In the genomic region with DNA sequence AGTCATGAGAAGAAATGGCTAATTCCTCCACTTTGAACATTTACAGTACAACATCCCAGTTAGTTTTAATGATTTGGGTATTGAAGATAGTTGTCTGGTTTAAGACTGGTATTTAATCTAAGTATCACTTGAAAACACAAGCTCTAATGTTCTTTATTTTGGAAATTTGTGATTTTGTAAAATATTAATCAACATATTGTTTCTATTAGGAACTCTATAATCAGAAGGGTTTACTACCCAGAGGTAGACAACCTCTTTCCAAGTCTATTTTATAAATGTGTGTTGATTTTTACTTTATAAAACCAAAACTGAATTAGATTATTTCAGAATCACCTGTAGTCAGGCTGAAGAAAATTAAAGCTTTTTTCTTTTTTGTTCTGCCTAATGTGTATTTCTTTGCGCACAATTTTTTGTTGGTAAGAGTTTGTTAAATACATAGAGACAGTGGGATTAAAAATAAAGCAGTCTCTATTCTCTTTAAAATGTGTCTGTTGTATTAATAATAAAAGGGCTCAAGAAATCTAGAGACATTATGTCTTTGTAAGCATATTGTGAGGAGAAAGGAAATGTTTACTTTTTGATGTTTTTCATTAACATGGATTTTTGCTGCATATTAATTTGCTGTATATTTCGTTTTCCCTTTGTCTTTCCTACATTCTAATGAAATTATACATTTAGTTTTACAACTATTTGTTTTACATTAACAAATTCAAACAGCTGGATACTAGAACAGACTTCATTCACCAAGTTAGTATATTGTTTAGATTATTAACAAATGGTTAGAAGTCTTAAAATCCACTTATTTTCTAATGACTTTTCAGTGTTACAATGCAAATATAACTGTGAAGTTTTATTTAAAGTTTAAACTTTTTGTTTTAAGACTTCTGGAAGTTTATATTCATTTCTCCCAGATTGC, we compare ENCODE assay signal across 10 cellular contexts. TPM values are rescaled to one million over a fixed set of nuclear protein-coding genes. Genes with fewer than 3 reads are reported as not detected.
DNase-seq lines count a peak whose midpoint lies in the region; ATAC-seq and TF ChIP-seq lines count a peak whose summit lies in the region.
"Had no signal": no experiment of that assay in that cellular context is flagged by ENCODE, and none has a peak within 500 bp of the region (broad histone marks: within the 10 kb centered on the region; RNA-seq: fewer than 3 reads in every experiment).

No MANE protein-coding gene starts in this region.

- ATAC-seq in Right ventricle myocardium inferior: no peak
- no peak for ATAC-seq in heart left ventricle
- ATAC-seq: gastrocnemius medialis had no signal

- H3K9ac ChIP-seq in mucosa of stomach (ENCODE audit: low read length): peak overlapping the region; percentile 83

- H3K9me3 ChIP-seq in CD4-positive, alpha-beta memory T cell (ENCODE audit: control insufficient read depth in 1 of 2, low read length in 2 of 2): no peaks in the 10 kb centered on the region
- H3K9me3 ChIP-seq in HEK293 (ENCODE audit: control insufficient read depth, insufficient read depth, low read depth, low read length): no peaks in the 10 kb centered on the region
- no peaks in the 10 kb centered on the region for H3K9me3 ChIP-seq in mucosa of stomach (ENCODE audit: control insufficient read depth, low read length)
- H3K9me3 ChIP-seq in heart left ventricle: no peaks in the 10 kb centered on the region
- H3K9me3 ChIP-seq: gastrocnemius medialis had no signal

- H3K9me3 Mint-ChIP-seq in CD4-positive, alpha-beta memory T cell: no peaks in the 10 kb centered on the region
- H3K9me3 Mint-ChIP-seq in activated T-helper 2 cell treated with anti-CD3 and anti-CD28 coated beads, Interferon-gamma antibody, Interleukin-2, Interleukin-4, amounts not matched to agents 10 μg/mL and 5 μg/mL and 100 μg/mL, durations not matched to agents 14 hours and 24 hours and 36 hours: no peaks in the 10 kb centered on the region

- no peaks in the 10 kb centered on the region for H3K36me3 ChIP-seq in CD4-positive, alpha-beta memory T cell (ENCODE audit: insufficient read depth, low read length)
- peaks cover 0 to 1% of the 10 kb centered on the region in 2 experiments; a peak in 1 of 3 replicates for H3K36me3 ChIP-seq in HEK293 (ENCODE audit: control insufficient read depth in 2 of 2, insufficient read depth in 1 of 2, low read length in 2 of 2)
- no peaks in the 10 kb centered on the region for H3K36me3 ChIP-seq in mucosa of stomach (ENCODE audit: control insufficient read depth, insufficient read depth, low read length)
- no peaks in the 10 kb centered on the region for H3K36me3 ChIP-seq in heart left ventricle
- H3K36me3 ChIP-seq: gastrocnemius medialis had no signal

- no peak for TF ChIP-seq CTCF in HEK293 (tag by site-specific recombination; IDR thresholded peaks at IDR 0.05)
- no peak for TF ChIP-seq CTCF in heart left ventricle (IDR thresholded peaks at IDR 0.05)

- H3K27ac Mint-ChIP-seq in CD4-positive, alpha-beta memory T cell: peak overlapping the region in 2 of 7 donors; percentile 99
- H3K27ac Mint-ChIP-seq in activated T-helper 2 cell treated with anti-CD3 and anti-CD28 coated beads, Interferon-gamma antibody, Interleukin-2, Interleukin-4, amounts not matched to agents 10 μg/mL and 5 μg/mL and 100 μg/mL, durations not matched to agents 14 hours and 24 hours and 36 hours: no peak overlapping the region

- POLR2A ChIA-PET in CD4-positive, alpha-beta memory T cell (lab: Charles Lee; ENCODE audit: partially characterized antibody): interaction anchor here (0.6 to 3.7 kb wide), 3 partner anchors 10 to 775 kb away, joined by 3 to 21 read pairs (median 4); no protein-coding TSS in a partner anchor
- POLR2A ChIA-PET in HEK293 (lab: Yijun Ruan, JAX): no interaction called here

- H3K27ac ChIP-seq in CD4-positive, alpha-beta memory T cell (ENCODE audit: low read depth, low read length): no peak overlapping the region
- H3K27ac ChIP-seq in HEK293 (ENCODE audit: extremely low read depth, low read depth, low read length): no peak overlapping the region
- no peak overlapping the region for H3K27ac ChIP-seq in heart left ventricle

- peak overlapping the region in 7 of 8 donors; percentile 92 to 100 (median 97) for H3K4me3 Mint-ChIP-seq in CD4-positive, alpha-beta memory T cell
- peak overlapping the region; percentile 93 for H3K4me3 Mint-ChIP-seq in activated T-helper 2 cell treated with anti-CD3 and anti-CD28 coated beads, Interferon-gamma antibody, Interleukin-2, Interleukin-4, amounts not matched to agents 10 μg/mL and 5 μg/mL and 100 μg/mL, durations not matched to agents 14 hours and 24 hours and 36 hours (ENCODE audit: low read depth)

- TF ChIP-seq POLR2A in heart left ventricle (IDR thresholded peaks at IDR 0.05): no peak

- H3K27me3 ChIP-seq in CD4-positive, alpha-beta memory T cell (ENCODE audit: insufficient read depth, low read length): no peaks in the 10 kb centered on the region
- H3K27me3 ChIP-seq in mucosa of stomach (ENCODE audit: control insufficient read depth, insufficient read depth, low read length) (peaks cover 13% of the 10 kb centered on the region), heart left ventricle (peaks cover 0 to 17% (median 0%) of the 10 kb centered on the region in 9 donors)
- H3K27me3 ChIP-seq: gastrocnemius medialis had no signal

- WGBS in heart left ventricle, 4 donors: 82 to 98% (median 92%) methylated on average over 2 of the region's 2 CpGs

- H3K27me3 Mint-ChIP-seq in CD4-positive, alpha-beta memory T cell: no peaks in the 10 kb centered on the region
- H3K27me3 Mint-ChIP-seq in activated T-helper 2 cell treated with anti-CD3 and anti-CD28 coated beads, Interferon-gamma antibody, Interleukin-2, Interleukin-4, amounts not matched to agents 10 μg/mL and 5 μg/mL and 100 μg/mL, durations not matched to agents 14 hours and 24 hours and 36 hours (ENCODE audit: low read depth): peaks cover 40% of the 10 kb centered on the region

- intact Hi-C loops in CD4-positive, alpha-beta memory T cell (cut with micrococcal nuclease): loop anchor here (5.0 to 10.0 kb wide), 8 partner anchors 38 to 1775 kb away; a partner anchor contains a TSS
- intact Hi-C loops in activated T-helper 2 cell treated with anti-CD3 and anti-CD28 coated beads, Interferon-gamma antibody, Interleukin-2, Interleukin-4, amounts not matched to agents 10 μg/mL and 5 μg/mL and 100 μg/mL, durations not matched to agents 14 hours and 24 hours and 36 hours (cut with micrococcal nuclease): loop anchor here (5.0 kb wide), 1 partner anchor 548 kb away; a partner anchor contains a TSS
- intact Hi-C loops in Right ventricle myocardium inferior (cut with DNase I): loop anchor here (2.0 kb wide), 1 partner anchor 33 kb away; no protein-coding TSS in a partner anchor
- intact Hi-C loops in heart left ventricle (cut with DNase I): loop anchor here in 5 of 10 donors (5.0 kb wide), 3 partner anchors 32 to 47 kb away; no protein-coding TSS in a partner anchor

- DNase-seq in CD4-positive, alpha-beta memory T cell: no peak
- no peak for DNase-seq in activated T-helper 2 cell treated with anti-CD3 and anti-CD28 coated beads, Interferon-gamma antibody, Interleukin-2, Interleukin-4, amounts not matched to agents 10 μg/mL and 5 μg/mL and 100 μg/mL, durations not matched to agents 14 hours and 24 hours and 36 hours (ENCODE audit: low spot score)
- DNase-seq in hepatic stellate cell (ENCODE audit: low spot score): no peak
- no peak for DNase-seq in NCI-H446 (lab: John Stamatoyannopoulos, UW)
- DNase-seq in Right ventricle myocardium inferior (ENCODE audit: missing footprints): no peak
- no peak for DNase-seq in heart left ventricle
- DNase-seq: gastrocnemius medialis, NCI-H1105 had no signal

- H3K4me1 ChIP-seq in CD4-positive, alpha-beta memory T cell (ENCODE audit: insufficient read depth, low read length): peaks cover 58% of the 10 kb centered on the region
- H3K4me1 ChIP-seq in HEK293 (ENCODE audit: control insufficient read depth, insufficient read depth, low read length) (peaks cover 19% of the 10 kb centered on the region), mucosa of stomach (ENCODE audit: control insufficient read depth, insufficient read depth, low read length) (peaks cover 33% of the 10 kb centered on the region), heart left ventricle (peaks cover 7 to 66% (median 40%) of the 10 kb centered on the region in 12 donors)

- peaks cover 0 to 20% of the 10 kb centered on the region in 2 donors for H3K36me3 Mint-ChIP-seq in CD4-positive, alpha-beta memory T cell
- peaks cover 10% of the 10 kb centered on the region for H3K36me3 Mint-ChIP-seq in activated T-helper 2 cell treated with anti-CD3 and anti-CD28 coated beads, Interferon-gamma antibody, Interleukin-2, Interleukin-4, amounts not matched to agents 10 μg/mL and 5 μg/mL and 100 μg/mL, durations not matched to agents 14 hours and 24 hours and 36 hours (ENCODE audit: low read depth)

- H3K4me1 Mint-ChIP-seq in CD4-positive, alpha-beta memory T cell: peaks cover 22 to 72% (median 53%) of the 10 kb centered on the region in 4 donors
- H3K4me1 Mint-ChIP-seq in activated T-helper 2 cell treated with anti-CD3 and anti-CD28 coated beads, Interferon-gamma antibody, Interleukin-2, Interleukin-4, amounts not matched to agents 10 μg/mL and 5 μg/mL and 100 μg/mL, durations not matched to agents 14 hours and 24 hours and 36 hours (ENCODE audit: low read depth): peaks cover 40% of the 10 kb centered on the region

- CTCF ChIA-PET in CD4-positive, alpha-beta memory T cell (lab: Charles Lee; ENCODE audit: partially characterized antibody): interaction anchor here (1.8 to 10.2 kb wide), 2 partner anchors 34 to 38 kb away, joined by 4 to 72 read pairs; no protein-coding TSS in a partner anchor
- CTCF ChIA-PET in HEK293 (lab: Yijun Ruan, JAX): interaction anchor here (0.6 to 1.9 kb wide), 11 partner anchors 8 to 537 kb away, joined by 3 to 14 read pairs (median 4); a partner anchor contains a TSS

- H3K4me3 ChIP-seq in CD4-positive, alpha-beta memory T cell (ENCODE audit: low read length in 2 of 2): no peak overlapping the region
- H3K4me3 ChIP-seq in HEK293 (ENCODE audit: low read depth, low read length) (peak overlapping the region; percentile 85), mucosa of stomach (ENCODE audit: low read length) (no peak overlapping the region), heart left ventricle (peak overlapping the region in 3 of 12 donors; percentile 68 to 82 (median 70))

RNA-seq across cellular contexts. Expression of a gene that starts 3.8 kb away (rescaled TPM):
- total RNA-seq in CD4-positive, alpha-beta memory T cell: 10 to 100 TPM; 31.2 to 36.2 TPM
- polyA plus RNA-seq in CD4-positive, alpha-beta memory T cell: 1 to 10 TPM; 2.5 to 4.7 TPM
- total RNA-seq in activated T-helper 2 cell treated with anti-CD3 and anti-CD28 coated beads, Interferon-gamma antibody, Interleukin-2, Interleukin-4, amounts not matched to agents 10 μg/mL and 5 μg/mL and 100 μg/mL, durations not matched to agents 14 hours and 24 hours and 36 hours: 10.8 and 11.0 TPM in 2 replicates
- 22.2 TPM for total RNA-seq in Right ventricle myocardium inferior
- total RNA-seq in heart left ventricle: 10 to 100 TPM; 18.9 to 30.9 (median 20.3) TPM
- 1 to 10 TPM; 5.6 to 7.4 TPM for polyA plus RNA-seq in heart left ventricle

RNA-seq across cellular contexts. Expression of a gene that starts 15.7 kb away (rescaled TPM):
- total RNA-seq in CD4-positive, alpha-beta memory T cell: 10 to 100 TPM; 13.7 to 14.9 TPM
- polyA plus RNA-seq in CD4-positive, alpha-beta memory T cell: under 1 TPM; 0.27 to 0.78 TPM
- total RNA-seq in activated T-helper 2 cell treated with anti-CD3 and anti-CD28 coated beads, Interferon-gamma antibody, Interleukin-2, Interleukin-4, amounts not matched to agents 10 μg/mL and 5 μg/mL and 100 μg/mL, durations not matched to agents 14 hours and 24 hours and 36 hours: 2.2 and 2.3 TPM in 2 replicates
- 10.1 TPM for total RNA-seq in Right ventricle myocardium inferior
- total RNA-seq in heart left ventricle: 10 to 100 TPM in 7 of 9 donors, 1 to 10 TPM in 2; 9.8 to 18.3 (median 10.6) TPM
- polyA plus RNA-seq in heart left ventricle: 1 to 10 TPM; 5.8 to 6.9 TPM
